32 cellular contexts compared by ENCODE assay signal in genomic region chr5:104843822-104844221, GRCh38.
"Had no signal": no experiment of that assay in that cellular context is flagged by ENCODE, and none has a peak within 500 bp of the region (broad histone marks: within the 10 kb centered on the region; RNA-seq: fewer than 3 reads in every experiment).

No MANE protein-coding gene starts in this region.

- H3K27me3 Mint-ChIP-seq: activated CD4-positive, alpha-beta T cell treated with anti-CD3 and anti-CD28 coated beads for 36 hours; activated CD4-positive, alpha-beta T cell treated with anti-CD3 and anti-CD28 coated beads, Interleukin-2, amount 10 ng/mL, durations not matched to agents 7 days and 5 days; activated CD8-positive, alpha-beta memory T cell treated with anti-CD3 and anti-CD28 coated beads, Interleukin-2, amount 10 ng/mL, durations not matched to agents 7 days and 5 days; activated naive CD8-positive, alpha-beta T cell treated with anti-CD3 and anti-CD28 coated beads for 36 hours had no signal

- H3K36me3 ChIP-seq: brain microvascular endothelial cell, Peyer's patch, SJSA1 had no signal

- H3K9me3 ChIP-seq: Peyer's patch, SJSA1, SK-N-SH had no signal

- H3K27ac Mint-ChIP-seq: activated CD4-positive, alpha-beta T cell treated with anti-CD3 and anti-CD28 coated beads for 36 hours; activated CD4-positive, alpha-beta T cell treated with anti-CD3 and anti-CD28 coated beads, Interleukin-2, amount 10 ng/mL, durations not matched to agents 7 days and 5 days; activated CD8-positive, alpha-beta memory T cell treated with anti-CD3 and anti-CD28 coated beads, Interleukin-2, amount 10 ng/mL, durations not matched to agents 7 days and 5 days; activated naive CD8-positive, alpha-beta T cell treated with anti-CD3 and anti-CD28 coated beads for 36 hours; T-helper 1 cell treated with Interleukin-12 subunit alpha and Interleukin-12 subunit beta and Interleukin-4 antibody, amounts not matched to agents 30 μg/mL and 1 μg/mL, for 36 hours; T-helper 2 cell treated with Interferon-gamma antibody and Interleukin-4, amounts not matched to agents 5 μg/mL and 100 μg/mL, for 36 hours had no signal

- H3K36me3 Mint-ChIP-seq: activated CD8-positive, alpha-beta memory T cell treated with anti-CD3 and anti-CD28 coated beads, Interleukin-2, amount 10 ng/mL, durations not matched to agents 7 days and 5 days; activated naive CD8-positive, alpha-beta T cell treated with anti-CD3 and anti-CD28 coated beads for 36 hours; WTC11 had no signal

- H3K27me3 ChIP-seq: brain microvascular endothelial cell, Peyer's patch, SJSA1 had no signal

- H3K4me3 ChIP-seq: Peyer's patch, SJSA1 had no signal

- H3K4me3 Mint-ChIP-seq: activated CD4-positive, alpha-beta T cell treated with anti-CD3 and anti-CD28 coated beads for 36 hours; activated CD4-positive, alpha-beta T cell treated with anti-CD3 and anti-CD28 coated beads, Interleukin-2, amount 10 ng/mL, durations not matched to agents 7 days and 5 days; activated CD8-positive, alpha-beta memory T cell treated with anti-CD3 and anti-CD28 coated beads, Interleukin-2, amount 10 ng/mL, durations not matched to agents 7 days and 5 days; activated naive CD8-positive, alpha-beta T cell treated with anti-CD3 and anti-CD28 coated beads for 36 hours; T-helper 1 cell treated with Interleukin-12 subunit alpha and Interleukin-12 subunit beta and Interleukin-4 antibody, amounts not matched to agents 30 μg/mL and 1 μg/mL, for 36 hours; T-helper 2 cell treated with Interferon-gamma antibody and Interleukin-4, amounts not matched to agents 5 μg/mL and 100 μg/mL, for 36 hours; WTC11 had no signal

- H3K4me2 ChIP-seq: SK-N-SH had no signal

- ATAC-seq: activated CD4-positive, alpha-beta T cell treated with anti-CD3 and anti-CD28 coated beads for 36 hours; activated CD4-positive, CD25-positive, alpha-beta regulatory T cell treated with anti-CD3 and anti-CD28 coated beads, Interleukin-2, amount 50 U/mL, for 24 hours; activated CD8-positive, alpha-beta memory T cell treated with anti-CD3 and anti-CD28 coated beads, Interleukin-2, amount 10 ng/mL, durations not matched to agents 7 days and 5 days; PC-3; WTC11 had no signal

- H3K4me1 ChIP-seq: Peyer's patch, SJSA1 had no signal

- H3K9ac ChIP-seq: SK-N-SH had no signal

- H3K27ac ChIP-seq: brain microvascular endothelial cell, Peyer's patch, SJSA1 had no signal

- H3K4me1 Mint-ChIP-seq: activated CD4-positive, alpha-beta T cell treated with anti-CD3 and anti-CD28 coated beads for 36 hours; activated CD4-positive, alpha-beta T cell treated with anti-CD3 and anti-CD28 coated beads, Interleukin-2, amount 10 ng/mL, durations not matched to agents 7 days and 5 days; activated CD8-positive, alpha-beta memory T cell treated with anti-CD3 and anti-CD28 coated beads, Interleukin-2, amount 10 ng/mL, durations not matched to agents 7 days and 5 days; activated naive CD8-positive, alpha-beta T cell treated with anti-CD3 and anti-CD28 coated beads for 36 hours had no signal

- DNase-seq: activated CD4-positive, alpha-beta T cell treated with anti-CD3 and anti-CD28 coated beads for 36 hours; activated CD4-positive, alpha-beta T cell treated with anti-CD3 and anti-CD28 coated beads, Interleukin-2, amount 10 ng/mL, durations not matched to agents 7 days and 5 days; activated CD4-positive, alpha-beta T cell treated with anti-CD3 and anti-CD28 coated beads, Interleukin-2, amount 50 U/mL, for 48 hours; activated CD8-positive, alpha-beta memory T cell treated with anti-CD3 and anti-CD28 coated beads, Interleukin-2, amount 10 ng/mL, durations not matched to agents 7 days and 5 days; activated CD8-positive, alpha-beta memory T cell treated with anti-CD3 and anti-CD28 coated beads, Interleukin-2, amount 50 U/mL, for 48 hours; activated effector memory CD4-positive, alpha-beta T cell treated with Interleukin-2 at 50 U/mL for 16 hours; activated naive CD4-positive, alpha-beta T cell treated with anti-CD3 and anti-CD28 coated beads, Interleukin-2, amount 50 U/mL, for 16 hours; activated naive CD8-positive, alpha-beta T cell treated with anti-CD3 and anti-CD28 coated beads for 36 hours; activated T-cell treated with anti-CD3 and anti-CD28 coated beads, Interleukin-2, amount 50 U/mL, for 48 hours; amniotic stem cell; aorta; brain microvascular endothelial cell; central memory CD4-positive, alpha-beta T cell; Karpas-422; KBM-7; NCI-H1105; NCI-H1417 treated with DMSO at 0.1 percent for 48 hours; NCI-H1694; NCI-H1930; NCI-H2081 treated with DMSO at 0.1 percent for 48 hours; NCI-H226; NCI-H524 treated with DMSO at 0.1 percent for 48 hours; PC-3; Peyer's patch; RPMI8226; SHP77 treated with DMSO at 0.1 percent for 48 hours; SK-N-SH had no signal

- H3K9me3 Mint-ChIP-seq: activated naive CD8-positive, alpha-beta T cell treated with anti-CD3 and anti-CD28 coated beads for 36 hours; T-helper 1 cell treated with Interleukin-12 subunit alpha and Interleukin-12 subunit beta and Interleukin-4 antibody, amounts not matched to agents 30 μg/mL and 1 μg/mL, for 36 hours; T-helper 2 cell treated with Interferon-gamma antibody and Interleukin-4, amounts not matched to agents 5 μg/mL and 100 μg/mL, for 36 hours had no signal
